Comparison of ENCODE assay signal across 8 cellular contexts in genomic region chr19:9914315-9915207, GRCh38. TPM values are rescaled to one million over a fixed set of nuclear protein-coding genes. Genes with fewer than 3 reads are reported as not detected.
DNase-seq lines count a peak whose midpoint lies in the region; ATAC-seq and TF ChIP-seq lines count a peak whose summit lies in the region.

No MANE protein-coding gene starts in this region.

- peak overlapping the region; percentile 54 for H2BK120ac ChIP-seq in trophoblast cell (ENCODE audit: insufficient read depth, low read length, poor library complexity)

- DNase-seq in GDM1 (lab: John Stamatoyannopoulos, UW), result peak; percentile 79
- DNase-seq in Jurkat, Clone E6-1 (ENCODE audit: low read depth, low spot score), result peak; percentile 56
- DNase-seq in SK-N-MC (ENCODE audit: low read depth, low spot score), result no peak
- DNase-seq in activated naive CD4-positive, alpha-beta T cell treated with Interleukin-2 at 50 U/mL for 16 hours, result peak; percentile 85
- peak; percentile 78 for DNase-seq in glomerular visceral epithelial cell (ENCODE audit: extremely low spot score)
- peak; percentile 56 to 64 for DNase-seq in trophoblast cell
- DNase-seq in thyroid gland, result peak; percentile 80

- peak in 3 of 6 experiments; percentile 40 to 67 (median 41) for TF ChIP-seq CTCF in thyroid gland (IDR thresholded peaks at IDR 0.05)

- H2AK5ac ChIP-seq in trophoblast cell (ENCODE audit: low read length), result peak overlapping the region; percentile 1

- no peaks in the 10 kb centered on the region for H3K9me3 ChIP-seq in SK-N-MC (ENCODE audit: low read depth, low read length)
- H3K9me3 ChIP-seq in trophoblast cell (ENCODE audit: insufficient read depth, low read depth, low read length), result no peaks in the 10 kb centered on the region
- H3K9me3 ChIP-seq in thyroid gland, result no peaks in the 10 kb centered on the region

- peak overlapping the region; percentile 68 for H3K18ac ChIP-seq in trophoblast cell (ENCODE audit: low read length)

- no peak for TF ChIP-seq POLR2A in thyroid gland (IDR thresholded peaks at IDR 0.05)

- peaks cover 4% of the 10 kb centered on the region for H3K79me2 ChIP-seq in trophoblast cell (ENCODE audit: control insufficient read depth, insufficient read depth, low read length, poor library complexity)

- H4K91ac ChIP-seq in trophoblast cell (ENCODE audit: low read depth, low read length), result peak overlapping the region; percentile 89

- H3K4me2 ChIP-seq in trophoblast cell (ENCODE audit: low read length), result peak overlapping the region; percentile 76

- H3K36me3 ChIP-seq in SK-N-MC (ENCODE audit: insufficient read depth, low read length), result peaks cover 15% of the 10 kb centered on the region
- H3K36me3 ChIP-seq in trophoblast cell (ENCODE audit: control insufficient read depth in 1 of 2, insufficient read depth in 2 of 2, low read length in 2 of 2), result no peaks in the 10 kb centered on the region
- H3K36me3 ChIP-seq in thyroid gland, result no peaks in the 10 kb centered on the region

- H2BK5ac ChIP-seq in trophoblast cell (ENCODE audit: low read depth, low read length, poor library complexity), result peak overlapping the region; percentile 66

- H2AFZ ChIP-seq in trophoblast cell (ENCODE audit: insufficient read depth, low read length, poor library complexity), result peak overlapping the region; percentile 25

- peaks cover 6 to 9% of the 10 kb centered on the region in 2 experiments for H3K4me1 ChIP-seq in trophoblast cell (ENCODE audit: control insufficient read depth in 1 of 2, insufficient read depth in 2 of 2, low read length in 2 of 2)
- H3K4me1 ChIP-seq in thyroid gland, result peaks cover 5 to 21% of the 10 kb centered on the region in 2 donors

- peak overlapping the region; percentile 78 for H4K8ac ChIP-seq in trophoblast cell (ENCODE audit: low read depth, low read length)

- H3K27me3 ChIP-seq in trophoblast cell (ENCODE audit: insufficient read depth, low read length) (peaks cover 9% of the 10 kb centered on the region), thyroid gland (no peaks in the 10 kb centered on the region)

- H3K4me3 ChIP-seq in Jurkat, Clone E6-1 (ENCODE audit: low read length), result peak overlapping the region; percentile 56
- peak overlapping the region; percentile 80 for H3K4me3 ChIP-seq in SK-N-MC
- peak overlapping the region; percentile 47 for H3K4me3 ChIP-seq in trophoblast cell (ENCODE audit: low read depth, low read length)
- H3K4me3 ChIP-seq in thyroid gland (replicated peaks in 1 of 3), result peak overlapping the region; percentile 7 to 53 (median 43)

- no peak overlapping the region for H3K23ac ChIP-seq in trophoblast cell (ENCODE audit: low read length)

- H2BK12ac ChIP-seq in trophoblast cell (ENCODE audit: low read length), result peak overlapping the region; percentile 68

- no peak for ATAC-seq in GM19023 (IDR thresholded peaks at IDR 0.05; ENCODE audit: unreplicated experiment)

- intact Hi-C loops in thyroid gland (cut with DNase I), result no loop called here

- WGBS in trophoblast cell (ENCODE audit: extremely low coverage, insufficient coverage, insufficient read length), result no CpG with 5 or more reads among the region's 65 CpGs
- 2 to 6% methylated on average over 2 to 26 of the region's 65 CpGs for WGBS in thyroid gland, 2 donors

- peak overlapping the region; percentile 21 for H4K12ac ChIP-seq in trophoblast cell (ENCODE audit: low read depth, low read length)

- H3K9ac ChIP-seq in SK-N-MC (ENCODE audit: insufficient read length), result peak overlapping the region; percentile 71
- peak overlapping the region; percentile 0 for H3K9ac ChIP-seq in trophoblast cell (ENCODE audit: low read length)

- H3K27ac ChIP-seq in SK-N-MC (peak overlapping the region; percentile 79), trophoblast cell (ENCODE audit: low read depth, low read length) (no peak overlapping the region), thyroid gland (peak overlapping the region in 1 of 3 donors; percentile 49)

- H3K79me1 ChIP-seq in trophoblast cell (ENCODE audit: low read length), result peaks cover 13% of the 10 kb centered on the region

- peak overlapping the region; percentile 50 for H3K4ac ChIP-seq in trophoblast cell (ENCODE audit: low read depth, low read length)

- peak overlapping the region; percentile 22 for H3K14ac ChIP-seq in trophoblast cell (ENCODE audit: low read length)

RNA-seq across cellular contexts. Expression of gene OLFM2, which starts 21.8 kb away (rescaled TPM):
- 17.1 TPM for polyA plus RNA-seq in Jurkat, Clone E6-1 (2012; ENCODE audit: insufficient read depth, insufficient read length)
- polyA plus RNA-seq in trophoblast cell (2013), result 14.6 and 15.9 TPM in 2 replicates
- 10 to 100 TPM; 19.5 to 42.7 (median 37.8) TPM for total RNA-seq in thyroid gland
